In genomic region chr1:5992814-5993552, GRCh38 we compare ENCODE assay signal across 1 cellular context.
A peak's percentile ranks its signal among the peaks of the same experiment; 100 is the strongest.
TF ChIP-seq lines count a peak whose summit lies in the region.

No MANE protein-coding gene starts in this region.

TF ChIP-seq in K562, 482 proteins besides CTCF, POLR2A, EP300 and RAD21 (continued from another document and continues in another):
- TF ChIP-seq RERE (CRISPR knock-in tag; IDR thresholded peaks at IDR 0.05; ENCODE audit: borderline replicate concordance) (no peak), RB1 (IDR thresholded peaks at IDR 0.05; ENCODE audit: low read depth) (peak; percentile 85; the same call in 1 of the 2 replicates), ZNF143 (CRISPR knock-in tag; IDR thresholded peaks at IDR 0.05) (no peak), ZNF165 (CRISPR knock-in tag; IDR thresholded peaks at IDR 0.05; ENCODE audit: borderline replicate concordance) (no peak), CHD1 (IDR thresholded peaks at IDR 0.05; ENCODE audit: low read length) (no peak), CREB3 (tag; conservative IDR thresholded peaks at IDR 0.05; ENCODE audit: low read depth) (no peak), NONO (IDR thresholded peaks at IDR 0.05; ENCODE audit: low read depth in 2 of 2, low read length in 1 of 2) (no peak; a peak in 1 of 4 replicates), CEBPZ (IDR thresholded peaks at IDR 0.05; ENCODE audit: borderline replicate concordance, low read depth, low read length) (no peak), THAP7 (CRISPR knock-in tag; IDR thresholded peaks at IDR 0.05) (peak; percentile 61; the same call in 1 of the 2 replicates), EGR1 (conservative IDR thresholded peaks at IDR 0.05) (0 out of 2 replicates have a peak, but pooled peaks have one; percentile 15), ASH1L (IDR thresholded peaks at IDR 0.05; ENCODE audit: borderline replicate concordance, low read depth, partially characterized antibody) (no peak), SIN3A (IDR thresholded peaks at IDR 0.05; ENCODE audit: borderline replicate concordance in 2 of 2, control insufficient read depth in 1 of 2, low read depth in 2 of 2, low read length in 2 of 2) (peak in 1 of 2 experiments; percentile 60; a peak in 1 of 4 replicates), KDM1A (IDR thresholded peaks at IDR 0.05) (peak; percentile 82 to 85), HDAC1 (IDR thresholded peaks at IDR 0.05) (peak in 1 of 2 experiments; percentile 50; a peak in 1 of 4 replicates), ZNF395 (CRISPR knock-in tag; IDR thresholded peaks at IDR 0.05) (0 out of 2 replicates have a peak, but pooled peaks have one; percentile 34), SMC3 (conservative IDR thresholded peaks at IDR 0.05; ENCODE audit: insufficient read depth, low read depth, low read length) (no peak), HMG20A (CRISPR knock-in tag; conservative IDR thresholded peaks at IDR 0.05) (no peak), YY1 (IDR thresholded peaks at IDR 0.05; ENCODE audit: borderline replicate concordance in 1 of 3, control insufficient read depth in 1 of 3, extremely low read depth in 1 of 3, insufficient read depth in 3 of 3, insufficient read length in 1 of 3, insufficient replicate concordance in 2 of 3, low read depth in 1 of 3, low read length in 2 of 3) (no peak), ATF7 (IDR thresholded peaks at IDR 0.05) (no peak), ZEB2 (IDR thresholded peaks at IDR 0.05) (peak; percentile 54; the same call in 1 of the 2 replicates), POU5F1 (IDR thresholded peaks at IDR 0.05; ENCODE audit: borderline replicate concordance, low read depth, low read length, partially characterized antibody) (no peak), ETS1 (conservative IDR thresholded peaks at IDR 0.05; ENCODE audit: control insufficient read depth, low read depth, low read length) (peak; percentile 83; the same call in 1 of the 2 replicates), RBBP5 (IDR thresholded peaks at IDR 0.05; ENCODE audit: borderline replicate concordance, insufficient read depth, low read length, poor library complexity, severe bottlenecking) (peak; percentile 5), EP400 (IDR thresholded peaks at IDR 0.05) (no peak), MGA (IDR thresholded peaks at IDR 0.05) (no peak), PTBP1 (IDR thresholded peaks at IDR 0.05; ENCODE audit: low read depth, low read length) (no peak), ZNF134 (CRISPR knock-in tag; conservative IDR thresholded peaks at IDR 0.05) (no peak), U2AF1 (optimal IDR thresholded peaks at IDR 0.05; ENCODE audit: low read depth, low read length) (no peak), CC2D1A (IDR thresholded peaks at IDR 0.05) (0 out of 2 replicates have a peak, but pooled peaks have one; percentile 12)
